In the genomic region with DNA sequence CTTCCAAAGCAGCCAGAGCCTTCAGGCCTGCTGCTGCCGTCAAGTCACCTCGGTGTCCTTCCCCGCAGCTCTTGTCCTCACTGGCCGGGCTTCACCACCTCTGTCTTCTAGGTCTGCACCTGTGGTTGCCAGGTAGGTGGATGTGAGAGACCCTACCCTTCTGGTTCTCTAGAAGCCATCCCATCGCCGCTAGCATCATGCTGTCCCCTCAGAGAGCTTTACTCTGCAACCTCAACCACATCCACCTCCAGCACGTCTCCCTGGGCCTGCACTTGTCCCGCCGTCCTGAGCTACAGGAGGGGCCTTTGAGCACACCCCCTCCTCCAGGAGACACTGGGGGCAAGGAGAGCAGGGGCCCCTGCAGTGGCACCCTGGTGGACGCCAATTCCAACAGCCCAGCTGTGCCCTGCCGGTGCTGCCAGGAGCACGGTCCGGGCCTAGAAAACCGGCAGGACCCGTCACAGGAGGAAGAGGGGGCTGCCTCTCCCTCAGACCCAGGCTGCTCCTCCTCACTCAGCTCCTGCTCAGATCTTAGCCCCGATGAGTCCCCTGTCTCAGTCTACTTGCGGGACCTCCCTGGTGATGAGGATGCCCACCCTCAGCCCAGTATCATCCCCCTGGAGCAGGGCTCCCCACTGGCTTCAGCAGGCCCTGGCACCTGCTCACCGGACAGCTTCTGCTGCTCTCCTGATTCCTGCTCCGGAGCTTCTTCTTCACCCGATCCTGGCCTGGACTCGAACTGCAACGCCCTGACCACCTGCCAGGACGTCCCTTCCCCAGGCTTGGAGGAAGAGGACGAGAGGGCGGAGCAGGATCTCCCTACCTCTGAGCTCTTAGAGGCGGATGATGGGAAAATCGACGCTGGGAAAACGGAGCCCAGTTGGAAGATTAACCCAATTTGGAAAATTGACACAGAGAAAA, we compare ENCODE assay signal across 8 cellular contexts. TPM values are rescaled to one million over a fixed set of nuclear protein-coding genes. Genes with fewer than 3 reads are reported as not detected.
DNase-seq lines count a peak whose midpoint lies in the region; ATAC-seq and TF ChIP-seq lines count a peak whose summit lies in the region.

No MANE protein-coding gene starts in this region.

- peak overlapping the region in 1 of 2 experiments; percentile 97 for H3K4me3 ChIP-seq in mesenchymal stem cell (ENCODE audit: insufficient read depth in 1 of 2, low read depth in 1 of 2, low read length in 2 of 2)
- H3K4me3 ChIP-seq in aorta (ENCODE audit: low read length in 2 of 2) = peak overlapping the region; percentile 23 to 50

- peak overlapping the region; percentile 94 for H3K9ac ChIP-seq in mesenchymal stem cell (ENCODE audit: low read length)

- H2AFZ ChIP-seq in mesenchymal stem cell (ENCODE audit: low read depth, low read length) = no peak overlapping the region

- H3K4me2 ChIP-seq in mesenchymal stem cell (ENCODE audit: low read length, poor library complexity, severe bottlenecking) = peak overlapping the region; percentile 96

- H2BK120ac ChIP-seq in mesenchymal stem cell (ENCODE audit: low read depth, low read length) = no peak overlapping the region

- no peaks in the 10 kb centered on the region for H3K9me3 Mint-ChIP-seq in activated naive CD4-positive, alpha-beta T cell treated with anti-CD3 and anti-CD28 coated beads, Interleukin-2, amount 10 ng/mL, durations not matched to agents 7 days and 5 days
- no peaks in the 10 kb centered on the region for H3K9me3 Mint-ChIP-seq in MCF 10A (ENCODE audit: unreplicated experiment)

- no peaks in the 10 kb centered on the region for H3K27me3 Mint-ChIP-seq in activated naive CD4-positive, alpha-beta T cell treated with anti-CD3 and anti-CD28 coated beads, Interleukin-2, amount 10 ng/mL, durations not matched to agents 7 days and 5 days
- no peaks in the 10 kb centered on the region for H3K27me3 Mint-ChIP-seq in MCF 10A (ENCODE audit: insufficient read depth, unreplicated experiment)

- H3K4me1 Mint-ChIP-seq in activated naive CD4-positive, alpha-beta T cell treated with anti-CD3 and anti-CD28 coated beads, Interleukin-2, amount 10 ng/mL, durations not matched to agents 7 days and 5 days = peaks cover 56% of the 10 kb centered on the region
- peaks cover 30% of the 10 kb centered on the region for H3K4me1 Mint-ChIP-seq in MCF 10A (ENCODE audit: insufficient read depth, unreplicated experiment)

- H4K8ac ChIP-seq in mesenchymal stem cell (ENCODE audit: low read length) = no peak overlapping the region

- POLR2A ChIA-PET in MCF 10A (lab: Yijun Ruan, JAX) = interaction anchor here (0.6 to 10.5 kb wide), 16 partner anchors 11 to 1935 kb away, joined by 3 to 103 read pairs (median 4); partner anchors contain the start of genes ASH1L, CLK2, FDPS and SCAMP3

- no peak overlapping the region for H2BK15ac ChIP-seq in mesenchymal stem cell (ENCODE audit: low read depth, poor library complexity, severe bottlenecking)

- ATAC-seq in aorta (ENCODE audit: low FRiP score) = no peak

- CTCF ChIA-PET in activated naive CD4-positive, alpha-beta T cell treated with anti-CD3 and anti-CD28 coated beads, Interleukin-2, amount 10 ng/mL, durations not matched to agents 7 days and 5 days (lab: Charles Lee) = interaction anchor here (0.8 to 9.5 kb wide), 9 partner anchors 9 to 264 kb away, joined by 3 to 138 read pairs (median 3); partner anchors contain the start of genes FDPS and SCAMP3
- CTCF ChIA-PET in MCF 10A (lab: Yijun Ruan, JAX) = interaction anchor here (0.6 to 10.2 kb wide), 17 partner anchors 9 to 236 kb away, joined by 3 to 163 read pairs (median 7); partner anchors contain the start of genes FDPS, HCN3 and THBS3

- H3K36me3 Mint-ChIP-seq in activated naive CD4-positive, alpha-beta T cell treated with anti-CD3 and anti-CD28 coated beads, Interleukin-2, amount 10 ng/mL, durations not matched to agents 7 days and 5 days = peaks cover 32% of the 10 kb centered on the region
- H3K36me3 Mint-ChIP-seq in MCF 10A (ENCODE audit: insufficient read depth, unreplicated experiment) = peaks cover 31% of the 10 kb centered on the region

- intact Hi-C loops in MCF 10A (cut with micrococcal nuclease) = loop anchor here (2.0 to 5.0 kb wide), 4 partner anchors 13 to 270 kb away; partner anchors contain the start of genes FDPS and THBS3
- intact Hi-C loops in aorta (cut with DNase I) = loop anchor here (2.0 to 5.0 kb wide), 6 partner anchors 13 to 130 kb away; partner anchors contain the start of genes FDPS (in 1 of the 2), MTX1 (in 1 of the 2), SCAMP3 (in 1 of the 2) and THBS3 (in 1 of the 2)

- no peak overlapping the region for H2AK5ac ChIP-seq in mesenchymal stem cell (ENCODE audit: low read length, severe bottlenecking)

- H3K23ac ChIP-seq in mesenchymal stem cell (ENCODE audit: low read length in 2 of 2) = peak overlapping the region in 1 of 2 experiments; percentile 27

- no peak overlapping the region for H2BK5ac ChIP-seq in mesenchymal stem cell (ENCODE audit: low read depth, low read length, poor library complexity, severe bottlenecking)

- peak overlapping the region in 1 of 2 experiments; percentile 17 for H3K4ac ChIP-seq in mesenchymal stem cell (ENCODE audit: low read depth in 1 of 2, low read length in 2 of 2)

- H3K27me3 ChIP-seq in mesenchymal stem cell (ENCODE audit: control insufficient read depth in 1 of 2, insufficient read depth in 1 of 2, low read length in 2 of 2) = no peaks in the 10 kb centered on the region
- H3K27me3 ChIP-seq in aorta (ENCODE audit: control insufficient read depth in 1 of 2, insufficient read depth in 2 of 2, low read length in 1 of 2) = no peaks in the 10 kb centered on the region

- H4K91ac ChIP-seq in mesenchymal stem cell (ENCODE audit: low read length) = peak overlapping the region; percentile 28

- WGBS in mesenchymal stem cell = 72% methylated on average over 25 of the region's 29 CpGs
- 14 to 19% methylated on average over 29 of the region's 29 CpGs for WGBS in aorta, 2 donors

- DNase-seq in activated naive CD4-positive, alpha-beta T cell treated with anti-CD3 and anti-CD28 coated beads, Interleukin-2, amount 10 ng/mL, durations not matched to agents 7 days and 5 days = no peak
- DNase-seq in activated naive CD4-positive, alpha-beta T cell treated with Interleukin-2 at 50 U/mL for 16 hours = no peak
- DNase-seq in MCF 10A (ENCODE audit: unreplicated experiment) (peak; percentile 12), mesenchymal stem cell (peak; percentile 41), aorta (peak; percentile 50 to 71), NCI-H446 (lab: John Stamatoyannopoulos, UW) (no peak), putamen (ENCODE audit: low spot score) (no peak), hippocampal formation (lab: John Stamatoyannopoulos, UW) (no peak)

- H3K4me1 ChIP-seq in mesenchymal stem cell (ENCODE audit: control insufficient read depth, insufficient read depth, low read depth, low read length) (peaks cover 34% of the 10 kb centered on the region), aorta (ENCODE audit: control insufficient read depth in 1 of 2, insufficient read depth in 2 of 2, low read length in 2 of 2) (no peaks in the 10 kb centered on the region)

- H3K18ac ChIP-seq in mesenchymal stem cell (ENCODE audit: low read depth in 1 of 2, low read length in 2 of 2) = peak overlapping the region in 1 of 2 experiments; percentile 37

- no peak overlapping the region for H3K27ac Mint-ChIP-seq in activated naive CD4-positive, alpha-beta T cell treated with anti-CD3 and anti-CD28 coated beads, Interleukin-2, amount 10 ng/mL, durations not matched to agents 7 days and 5 days
- no peak overlapping the region for H3K27ac Mint-ChIP-seq in MCF 10A (ENCODE audit: low read depth, unreplicated experiment)

- H3K9me3 ChIP-seq in mesenchymal stem cell (ENCODE audit: control insufficient read depth, low read length) (no peaks in the 10 kb centered on the region), aorta (ENCODE audit: control insufficient read depth, low read length) (no peaks in the 10 kb centered on the region)

- peak overlapping the region; percentile 24 for H3K27ac ChIP-seq in mesenchymal stem cell (ENCODE audit: low read length, poor library complexity, severe bottlenecking)
- peak overlapping the region; percentile 6 to 60 for H3K27ac ChIP-seq in aorta (ENCODE audit: low read depth in 1 of 2, low read length in 2 of 2)

- TF ChIP-seq CTCF in MCF 10A (IDR thresholded peaks at IDR 0.05; ENCODE audit: unreplicated experiment) = no peak

- BruUV-seq in MCF 10A (replicated peaks; lab: Mats Ljungman, UMichigan) = no TSS peak

- H2BK12ac ChIP-seq in mesenchymal stem cell (ENCODE audit: low read length in 2 of 2) = peak overlapping the region in 1 of 2 experiments; percentile 64

- H3K79me1 ChIP-seq in mesenchymal stem cell (replicated peaks; ENCODE audit: low read length, poor library complexity, severe bottlenecking) = peaks cover 30% of the 10 kb centered on the region

- peak overlapping the region in 1 of 2 experiments; percentile 84 for H3K14ac ChIP-seq in mesenchymal stem cell (ENCODE audit: low read length in 2 of 2)

- H3K4me3 Mint-ChIP-seq in activated naive CD4-positive, alpha-beta T cell treated with anti-CD3 and anti-CD28 coated beads, Interleukin-2, amount 10 ng/mL, durations not matched to agents 7 days and 5 days = peak overlapping the region; percentile 64
- H3K4me3 Mint-ChIP-seq in MCF 10A (ENCODE audit: unreplicated experiment) = peak overlapping the region; percentile 90

- H3K36me3 ChIP-seq in mesenchymal stem cell (ENCODE audit: control insufficient read depth in 1 of 2, insufficient read depth in 2 of 2, low read depth in 1 of 2, low read length in 2 of 2) (peaks cover 40 to 49% of the 10 kb centered on the region in 2 experiments), aorta (ENCODE audit: control insufficient read depth in 1 of 2, insufficient read depth in 2 of 2, low read length in 1 of 2) (no peaks in the 10 kb centered on the region)

RNA-seq across cellular contexts. Expression of gene RUSC1, which starts 1.1 kb away (rescaled TPM):
- total RNA-seq in MCF 10A (2022) (18.6 and 19.5 TPM in 2 replicates), aorta (10 to 100 TPM; 41.2 to 50.8 TPM)
- polyA plus RNA-seq in mesenchymal stem cell (2013, experiment 1 of 2) = 33.3 TPM
- 32.2 TPM for polyA plus RNA-seq in mesenchymal stem cell (2013, experiment 2 of 2)
- polyA plus RNA-seq in aorta = 100 to 1,000 TPM in 1 of 2 donors, 10 to 100 TPM in 1; 19.7 to 102 TPM

RNA-seq across cellular contexts. Expression of gene FDPS, which starts 13.2 kb away (rescaled TPM):
- total RNA-seq in MCF 10A (2022) (176 and 264 TPM in 2 replicates), aorta (100 to 1,000 TPM in 1 of 2 donors, 10 to 100 TPM in 1; 88.6 to 104 TPM)
- polyA plus RNA-seq in mesenchymal stem cell (2013, experiment 1 of 2) = 478 TPM
- 472 TPM for polyA plus RNA-seq in mesenchymal stem cell (2013, experiment 2 of 2)
- polyA plus RNA-seq in aorta = 100 to 1,000 TPM in 1 of 2 donors, 10 to 100 TPM in 1; 72.9 to 127 TPM

RNA-seq across cellular contexts. Expression of gene PKLR, which starts 20.6 kb away (rescaled TPM):
- not detected in 2 replicates for total RNA-seq in MCF 10A (2022)
- not detected for polyA plus RNA-seq in mesenchymal stem cell (2013, experiment 1 of 2)
- polyA plus RNA-seq in mesenchymal stem cell (2013, experiment 2 of 2) = 0.01 TPM
- total RNA-seq in aorta = not detected
- 1 to 10 TPM in 1 of 2 donors, not detected in 1; 1.0 TPM for polyA plus RNA-seq in aorta

RNA-seq across cellular contexts. Expression of gene HCN3, which starts 44.6 kb away (rescaled TPM):
- total RNA-seq in MCF 10A (2022) (2.5 and 4.3 TPM in 2 replicates), aorta (1 to 10 TPM; 1.8 to 5.7 TPM)
- polyA plus RNA-seq in mesenchymal stem cell (2013, experiment 1 of 2) = 2.0 TPM
- 1.9 TPM for polyA plus RNA-seq in mesenchymal stem cell (2013, experiment 2 of 2)
- polyA plus RNA-seq in aorta = 1 to 10 TPM in 1 of 2 donors, under 1 TPM in 1; 0.13 to 3.1 TPM

RNA-seq across cellular contexts. Expression of gene CLK2, which starts 48.5 kb away (rescaled TPM):
- total RNA-seq in MCF 10A (2022) (78.6 and 82.3 TPM in 2 replicates), aorta (10 to 100 TPM; 39.6 to 63.0 TPM)
- polyA plus RNA-seq in mesenchymal stem cell (2013, experiment 1 of 2) = 35.0 TPM
- 34.0 TPM for polyA plus RNA-seq in mesenchymal stem cell (2013, experiment 2 of 2)
- 10 to 100 TPM in 1 of 2 donors, 1 to 10 TPM in 1; 9.3 to 88.6 TPM for polyA plus RNA-seq in aorta

Comparison
In these comparisons a context has a peak if more than half of its experiments do, and no peak if none do; other contexts are left out.
1. DNase-seq: peak in MCF 10A (single experiment), mesenchymal stem cell (single experiment) and aorta (2 of 2); none in activated naive CD4-positive, alpha-beta T cell treated with anti-CD3 and anti-CD28 coated beads, Interleukin-2, amount 10 ng/mL, durations not matched to agents 7 days and 5 days (single experiment), activated naive CD4-positive, alpha-beta T cell treated with Interleukin-2 at 50 U/mL for 16 hours (single experiment), NCI-H446 (0 of 2), putamen (single experiment) and hippocampal formation (0 of 2).